In genomic region chr14:53193193-53193592, GRCh38 we compare ENCODE assay signal across 24 cellular contexts. TPM values are rescaled to one million over a fixed set of nuclear protein-coding genes. Genes with fewer than 3 reads are reported as not detected.
DNase-seq lines count a peak whose midpoint lies in the region; ATAC-seq and TF ChIP-seq lines count a peak whose summit lies in the region.
"Had no signal": no experiment of that assay in that cellular context is flagged by ENCODE, and none has a peak within 500 bp of the region (broad histone marks: within the 10 kb centered on the region; RNA-seq: fewer than 3 reads in every experiment).

No MANE protein-coding gene starts in this region.

- peak; percentile 5 for DNase-seq in AG10803 (ENCODE audit: low read depth)
- peak; percentile 28 for DNase-seq in M059J (ENCODE audit: low read depth)
- DNase-seq in astrocyte of the hippocampus (ENCODE audit: low read depth, low spot score) = peak; percentile 23
- DNase-seq in glomerular visceral epithelial cell (ENCODE audit: extremely low spot score) = peak; percentile 9
- no peak for DNase-seq in SHP77 (lab: John Stamatoyannopoulos, UW)
- DNase-seq in left ventricle myocardium inferior = no peak
- DNase-seq in body of pancreas = no peak
- DNase-seq: 8988T; activated B cell treated with CpG ODN at 0.5 μM for 24 hours; activated CD4-positive, alpha-beta T cell treated with anti-CD3 and anti-CD28 coated beads, Interleukin-2, amount 50 U/mL, for 48 hours; activated CD8-positive, alpha-beta memory T cell treated with anti-CD3 and anti-CD28 coated beads, Interleukin-2, amount 50 U/mL, for 4 hours; activated naive CD8-positive, alpha-beta T cell treated with anti-CD3 and anti-CD28 coated beads, Interleukin-2, amount 10 ng/mL, durations not matched to agents 7 days and 5 days; CD4-positive, alpha-beta T cell; colonic mucosa; DMS 273 treated with DMSO at 0.1 percent for 48 hours; effector memory CD4-positive, alpha-beta T cell; glutamatergic neuron; kidney glomerular epithelial cell; NCI-H1436 treated with DMSO at 0.1 percent for 48 hours; NCI-H524; NK-92 treated with Interleukin-12 subunit alpha and Interleukin-12 subunit beta, amount 100 ng/mL, for 24 hours; nucleus accumbens had no signal

- H3K27ac ChIP-seq in left ventricle myocardium inferior (replicated peaks) (no peak overlapping the region), body of pancreas (no peak overlapping the region)
- H3K27ac ChIP-seq: colonic mucosa had no signal

- 59 to 79% methylated on average over 7 of the region's 7 CpGs for WGBS in body of pancreas, 2 donors

- TF ChIP-seq CTCF in AG10803 (conservative IDR thresholded peaks at IDR 0.05; ENCODE audit: low read length) = no peak
- TF ChIP-seq CTCF in left ventricle myocardium inferior (IDR thresholded peaks at IDR 0.05; ENCODE audit: borderline replicate concordance) = no peak
- no peak for TF ChIP-seq CTCF in body of pancreas (IDR thresholded peaks at IDR 0.05)

- intact Hi-C loops in left ventricle myocardium inferior (cut with micrococcal nuclease) = no loop called here
- intact Hi-C loops in body of pancreas (cut with DNase I) = no loop called here

- no peaks in the 10 kb centered on the region for H3K4me1 ChIP-seq in left ventricle myocardium inferior
- peaks cover 7% of the 10 kb centered on the region for H3K4me1 ChIP-seq in body of pancreas
- H3K4me1 ChIP-seq: colonic mucosa had no signal

- ATAC-seq in GM21447 (IDR thresholded peaks at IDR 0.05; ENCODE audit: unreplicated experiment) (no peak), body of pancreas (no peak)
- ATAC-seq: esophagus mucosa had no signal

- TF ChIP-seq POLR2A in body of pancreas (IDR thresholded peaks at IDR 0.05) = no peak

- no peaks in the 10 kb centered on the region for H3K27me3 ChIP-seq in left ventricle myocardium inferior (ENCODE audit: low read depth)
- no peaks in the 10 kb centered on the region for H3K27me3 ChIP-seq in body of pancreas
- H3K27me3 ChIP-seq: colonic mucosa had no signal

- H3K9me3 ChIP-seq in left ventricle myocardium inferior (replicated peaks) (no peaks in the 10 kb centered on the region), body of pancreas (no peaks in the 10 kb centered on the region)
- H3K9me3 ChIP-seq: colonic mucosa had no signal

- H3K4me3 ChIP-seq in AG10803 (ENCODE audit: low read length) (no peak overlapping the region), left ventricle myocardium inferior (no peak overlapping the region), body of pancreas (no peak overlapping the region)
- H3K4me3 ChIP-seq: colonic mucosa had no signal

- no peaks in the 10 kb centered on the region for H3K36me3 ChIP-seq in left ventricle myocardium inferior
- H3K36me3 ChIP-seq in body of pancreas (replicated peaks in 1 of 2; ENCODE audit: insufficient read depth in 1 of 2, low read depth in 2 of 2) = no peaks in the 10 kb centered on the region
- H3K36me3 ChIP-seq: colonic mucosa had no signal

RNA-seq across cellular contexts. Expression of gene DDHD1, which starts 40.1 kb away (rescaled TPM):
- 5.0 and 6.7 TPM in 2 replicates for total RNA-seq in M059J (2014; rRNA removed; shearing (Covaris generic))
- total RNA-seq in left ventricle myocardium inferior (6.7 TPM), body of pancreas (10 to 100 TPM in 1 of 2 donors, 1 to 10 TPM in 1; 7.6 to 22.6 TPM)

Comparison
In these comparisons a context has a peak if more than half of its experiments do, and no peak if none do; other contexts are left out.
1. DNase-seq: peak in AG10803 (single experiment), M059J (single experiment), astrocyte of the hippocampus (single experiment) and glomerular visceral epithelial cell (single experiment); none in SHP77 (0 of 2), left ventricle myocardium inferior (single experiment) and body of pancreas (0 of 4).